9 cellular contexts compared by ENCODE assay signal in genomic region chr9:129343697-129344375, GRCh38.
A peak's percentile ranks its signal among the peaks of the same experiment; 100 is the strongest.
DNase-seq lines count a peak whose midpoint lies in the region; ATAC-seq lines count a peak whose summit lies in the region.
"Had no signal": no experiment of that assay in that cellular context is flagged by ENCODE, and none has a peak within 500 bp of the region (broad histone marks: within the 10 kb centered on the region; RNA-seq: fewer than 3 reads in every experiment).

No MANE protein-coding gene starts in this region.

- no peak overlapping the region for H3K4me3 ChIP-seq in CD8-positive, alpha-beta memory T cell (ENCODE audit: low read length)

- POLR2A ChIA-PET in CD8-positive, alpha-beta memory T cell (lab: Charles Lee), result no interaction called here

- no peaks in the 10 kb centered on the region for H3K9me3 Mint-ChIP-seq in CD8-positive, alpha-beta memory T cell

- no peaks in the 10 kb centered on the region for H3K27me3 ChIP-seq in CD8-positive, alpha-beta memory T cell (ENCODE audit: insufficient read depth, low read length, poor library complexity, severe bottlenecking)

- CTCF ChIA-PET in CD8-positive, alpha-beta memory T cell (lab: Charles Lee), result no interaction called here

- H3K27me3 Mint-ChIP-seq in CD8-positive, alpha-beta memory T cell, result no peaks in the 10 kb centered on the region

- peak; percentile 77 for ATAC-seq in left ventricle myocardium superior

- DNase-seq in GF-D8 (lab: John Stamatoyannopoulos, UW) (peak; percentile 29), amniotic epithelial cell (ENCODE audit: low read depth) (peak; percentile 54), left ventricle myocardium superior (peak; percentile 74), pons (ENCODE audit: low spot score) (peak; percentile 76), H4 (ENCODE audit: low spot score) (no peak), HK-2 (ENCODE audit: unreplicated experiment) (no peak), SHP77 treated with DMSO at 0.1 percent for 48 hours (lab: John Stamatoyannopoulos, UW) (no peak)
- DNase-seq in CD8-positive, alpha-beta memory T cell, result no peak
- DNase-seq: activated CD4-positive, CD25-positive, alpha-beta regulatory T cell treated with anti-CD3 and anti-CD28 coated beads, Interleukin-2, amount 50 U/mL, for 72 hours had no signal

- H3K36me3 Mint-ChIP-seq in CD8-positive, alpha-beta memory T cell, result no peaks in the 10 kb centered on the region

- no peak overlapping the region for H3K27ac Mint-ChIP-seq in CD8-positive, alpha-beta memory T cell

- no peak overlapping the region for H3K4me3 Mint-ChIP-seq in CD8-positive, alpha-beta memory T cell

- no peak overlapping the region for H3K27ac ChIP-seq in CD8-positive, alpha-beta memory T cell (ENCODE audit: low read depth, low read length)

- peaks cover 4 to 9% (median 5%) of the 10 kb centered on the region in 3 donors for H3K4me1 Mint-ChIP-seq in CD8-positive, alpha-beta memory T cell

- no peaks in the 10 kb centered on the region for H3K9me3 ChIP-seq in CD8-positive, alpha-beta memory T cell (ENCODE audit: low read length)

- no peaks in the 10 kb centered on the region for H3K4me1 ChIP-seq in CD8-positive, alpha-beta memory T cell (ENCODE audit: insufficient read depth, low read length)

- no peaks in the 10 kb centered on the region for H3K36me3 ChIP-seq in CD8-positive, alpha-beta memory T cell (ENCODE audit: insufficient read depth, low read length)

- intact Hi-C loops in left ventricle myocardium superior (cut with micrococcal nuclease), result no loop called here

Comparison
In these comparisons a context has a peak if more than half of its experiments do, and no peak if none do; other contexts are left out.
1. DNase-seq: peak in GF-D8 (single experiment), amniotic epithelial cell (single experiment), left ventricle myocardium superior (single experiment) and pons (single experiment); none in H4 (single experiment), HK-2 (single experiment), SHP77 treated with DMSO at 0.1 percent for 48 hours (single experiment) and CD8-positive, alpha-beta memory T cell (0 of 5).